In genomic region chr3:102182162-102182561, GRCh38 we compare ENCODE assay signal across 11 cellular contexts.
DNase-seq lines count a peak whose midpoint lies in the region; ATAC-seq, FAIRE-seq and TF ChIP-seq lines count a peak whose summit lies in the region.
"Had no signal": no experiment of that assay in that cellular context is flagged by ENCODE, and none has a peak within 500 bp of the region (broad histone marks: within the 10 kb centered on the region; RNA-seq: fewer than 3 reads in every experiment).

No MANE protein-coding gene starts in this region.

- no peak for FAIRE-seq in HepG2 (lab: Jason Lieb, UNC)
- FAIRE-seq: GM19239 had no signal

- H3K36me3 ChIP-seq in liver (ENCODE audit: control insufficient read depth in 4 of 4, insufficient read depth in 3 of 4, low read depth in 1 of 4, low read length in 3 of 4) (no peaks in the 10 kb centered on the region), HepG2 (replicated peaks in 1 of 2; ENCODE audit: control insufficient read depth in 1 of 2, insufficient read depth in 2 of 2, low read length in 2 of 2) (no peaks in the 10 kb centered on the region), esophagus squamous epithelium (no peaks in the 10 kb centered on the region)
- H3K36me3 ChIP-seq: BE2C, ovary had no signal

- TF ChIP-seq EP300 in HepG2 (IDR thresholded peaks at IDR 0.05; ENCODE audit: low read depth in 2 of 2, low read length in 2 of 2) (no peak), HepG2 (CRISPR knock-in tag; IDR thresholded peaks at IDR 0.05; ENCODE audit: borderline replicate concordance) (no peak)

- TF ChIP-seq CTCF in liver (IDR thresholded peaks at IDR 0.05; ENCODE audit: low read depth, low read length, missing input control) (no peak), HepG2 (CRISPR knock-in tag; IDR thresholded peaks at IDR 0.05) (no peak), esophagus squamous epithelium (IDR thresholded peaks at IDR 0.05) (no peak)

- H3K4me3 ChIP-seq in liver (ENCODE audit: low read depth in 1 of 3, low read length in 3 of 3), result no peak overlapping the region
- H3K4me3 ChIP-seq in HepG2 (replicated peaks in 1 of 3; ENCODE audit: insufficient read depth in 1 of 3, low read depth in 2 of 3, low read length in 3 of 3), result no peak overlapping the region
- no peak overlapping the region for H3K4me3 ChIP-seq in esophagus squamous epithelium
- H3K4me3 ChIP-seq: ovary had no signal

- H3K4me2 ChIP-seq in HepG2 (ENCODE audit: low read depth, low read length), result no peak overlapping the region

- no TSS peak for BruUV-seq in HepG2 (replicated peaks; lab: Mats Ljungman, UMichigan)

- no peaks in the 10 kb centered on the region for H3K9me3 ChIP-seq in liver (ENCODE audit: control insufficient read depth in 4 of 4, low read length in 3 of 4)
- no peaks in the 10 kb centered on the region for H3K9me3 ChIP-seq in HepG2 (ENCODE audit: low read length)
- no peaks in the 10 kb centered on the region for H3K9me3 ChIP-seq in esophagus squamous epithelium
- H3K9me3 ChIP-seq: BE2C, ovary had no signal

- TF ChIP-seq RAD21 in liver (IDR thresholded peaks at IDR 0.05) (peak; percentile 32 to 45), HepG2 (CRISPR knock-in tag; IDR thresholded peaks at IDR 0.05) (no peak)

- H4K20me1 ChIP-seq in HepG2 (ENCODE audit: insufficient read depth, low read length), result no peaks in the 10 kb centered on the region

- no peak for TF ChIP-seq POLR2A in HepG2 (IDR thresholded peaks at IDR 0.05; ENCODE audit: insufficient read depth in 1 of 2, low read depth in 2 of 2, low read length in 2 of 2)
- no peak for TF ChIP-seq POLR2A in esophagus squamous epithelium (IDR thresholded peaks at IDR 0.05)

- in situ Hi-C loops in HepG2 (cut with HindIII; ENCODE audit: extremely low pct_ligation_motif_present, low pct_unique_long_range_greater_than_20kb), result no loop called here

- H3K27me3 ChIP-seq in liver (ENCODE audit: control insufficient read depth in 4 of 4, insufficient read depth in 4 of 4, low read length in 3 of 4) (no peaks in the 10 kb centered on the region), HepG2 (ENCODE audit: control insufficient read depth in 1 of 2, insufficient read depth in 2 of 2, low read length in 2 of 2) (no peaks in the 10 kb centered on the region), esophagus squamous epithelium (no peaks in the 10 kb centered on the region)
- H3K27me3 ChIP-seq: BE2C, ovary had no signal

- intact Hi-C loops in HepG2 (cut with micrococcal nuclease; ENCODE audit: unreplicated experiment), result no loop called here
- intact Hi-C loops in esophagus squamous epithelium (cut with DNase I), result no loop called here

- POLR2A ChIA-PET in HepG2 (lab: Yijun Ruan, JAX), result no interaction called here

- ATAC-seq in HepG2 (no peak), HG03354 (IDR thresholded peaks at IDR 0.05; ENCODE audit: poor library complexity, severe bottlenecking, unreplicated experiment) (no peak), HG02763 (IDR thresholded peaks at IDR 0.05; ENCODE audit: unreplicated experiment) (no peak), GM21576 (IDR thresholded peaks at IDR 0.05; ENCODE audit: unreplicated experiment) (no peak)

- H3K9ac ChIP-seq in liver (ENCODE audit: low read depth in 1 of 2, low read length in 2 of 2) (no peak overlapping the region), HepG2 (ENCODE audit: insufficient read depth, low read depth, low read length) (no peak overlapping the region)

- DNase-seq in HepG2 (ENCODE audit: low spot score), result no peak
- DNase-seq in esophagus squamous epithelium (lab: John Stamatoyannopoulos, UW), result no peak
- DNase-seq in mucosa of gallbladder (ENCODE audit: low spot score), result peak; percentile 80
- no peak for DNase-seq in GF-D8 (lab: John Stamatoyannopoulos, UW)
- DNase-seq: BE2C, ovary had no signal

- no peak overlapping the region for H2AFZ ChIP-seq in HepG2 (ENCODE audit: low read length)

- no peaks in the 10 kb centered on the region for H3K79me2 ChIP-seq in HepG2 (ENCODE audit: insufficient read depth, low read length)

- H3K27ac ChIP-seq in liver (ENCODE audit: low read depth in 1 of 2, low read length in 2 of 2) (peak overlapping the region; percentile 72 to 79), HepG2 (ENCODE audit: extremely low read length, insufficient read depth, low read length) (no peak overlapping the region), esophagus squamous epithelium (peak overlapping the region in 3 of 4 donors; percentile 5 to 56 (median 11))
- H3K27ac ChIP-seq: ovary had no signal

- 25% methylated on average over 5 of the region's 5 CpGs for WGBS in liver
- 3% methylated on average over 5 of the region's 5 CpGs for WGBS in HepG2 (ENCODE audit: low lambda C conversion rate)
- 44% methylated on average over 5 of the region's 5 CpGs for WGBS in esophagus squamous epithelium, 2 donors

- H3K4me1 ChIP-seq in liver (ENCODE audit: control insufficient read depth in 4 of 4, insufficient read depth in 4 of 4, low read length in 3 of 4) (peaks cover 4 to 35% (median 31%) of the 10 kb centered on the region in 4 donors), HepG2 (ENCODE audit: insufficient read depth, low read length) (peaks cover 7% of the 10 kb centered on the region), esophagus squamous epithelium (peaks cover 0 to 50% (median 33%) of the 10 kb centered on the region in 3 donors)

- CTCF ChIA-PET in HepG2 (lab: Yijun Ruan, JAX; ENCODE audit: low intra/inter-chr PET ratio, low total read pairs), result no interaction called here

TF ChIP-seq in liver, 16 proteins besides CTCF, POLR2A, EP300 and RAD21 (continues in another document):
- TF ChIP-seq EGR1 (IDR thresholded peaks at IDR 0.05; ENCODE audit: low read depth in 2 of 2) (no peak), NR2F2 (IDR thresholded peaks at IDR 0.05) (no peak), YY1 (IDR thresholded peaks at IDR 0.05) (peak; percentile 51), TAF1 (conservative IDR thresholded peaks at IDR 0.05) (no peak), GABPA (IDR thresholded peaks at IDR 0.05 in 1 of 2, conservative IDR thresholded peaks at IDR 0.05 in 1 of 2) (no peak), FOXA2 (IDR thresholded peaks at IDR 0.05) (no peak), FOXA1 (IDR thresholded peaks at IDR 0.05) (peak; percentile 51), HNF4A (conservative IDR thresholded peaks at IDR 0.05) (peak; percentile 49 to 72), ZBTB33 (IDR thresholded peaks at IDR 0.05) (peak; percentile 18), SP1 (IDR thresholded peaks at IDR 0.05) (peak; percentile 61), RXRA (IDR thresholded peaks at IDR 0.05) (peak; percentile 37 to 78), HNF4G (IDR thresholded peaks at IDR 0.05) (no peak), JUND (IDR thresholded peaks at IDR 0.05) (peak; percentile 22 to 64)

TF ChIP-seq in HepG2, 621 proteins besides CTCF, POLR2A, EP300 and RAD21 (continues in another document):
- TF ChIP-seq HMG20A (CRISPR knock-in tag; IDR thresholded peaks at IDR 0.05; ENCODE audit: borderline replicate concordance) (no peak), ARID3A (IDR thresholded peaks at IDR 0.05; ENCODE audit: low read depth, low read length) (no peak), ZNF710 (CRISPR knock-in tag; IDR thresholded peaks at IDR 0.05; ENCODE audit: borderline replicate concordance) (no peak), ZNF430 (CRISPR knock-in tag; IDR thresholded peaks at IDR 0.05) (no peak), ZNF292 (CRISPR knock-in tag; IDR thresholded peaks at IDR 0.05; ENCODE audit: borderline replicate concordance, low read depth) (no peak), LCORL (IDR thresholded peaks at IDR 0.05) (no peak), LCORL (CRISPR knock-in tag; IDR thresholded peaks at IDR 0.05) (no peak), SIN3A (IDR thresholded peaks at IDR 0.05; ENCODE audit: borderline replicate concordance, low read depth, low read length) (no peak), CEBPB (IDR thresholded peaks at IDR 0.05; ENCODE audit: borderline replicate concordance, low read depth, low read length) (no peak), FOXA3 (CRISPR knock-in tag; IDR thresholded peaks at IDR 0.05) (no peak)
